ENCODE assay signal across 21 cellular contexts in genomic region chr22:22392131-22392530, GRCh38.
DNase-seq lines count a peak whose midpoint lies in the region; ATAC-seq, FAIRE-seq and TF ChIP-seq lines count a peak whose summit lies in the region.
"Had no signal": no experiment of that assay in that cellular context is flagged by ENCODE, and none has a peak within 500 bp of the region (broad histone marks: within the 10 kb centered on the region; RNA-seq: fewer than 3 reads in every experiment).

No MANE protein-coding gene starts in this region.

- H3K27ac ChIP-seq in right atrium auricular region, result no peak overlapping the region
- no peak overlapping the region for H3K27ac ChIP-seq in heart right ventricle
- H3K27ac ChIP-seq in H1 (ENCODE audit: low read depth, low read length), result no peak overlapping the region
- no peak overlapping the region for H3K27ac ChIP-seq in stomach
- H3K27ac ChIP-seq: 22Rv1, A549, BLaER1 had no signal

- H2BK20ac ChIP-seq in H1 (ENCODE audit: low read length), result no peak overlapping the region

- H3K4me1 ChIP-seq in right atrium auricular region, result peaks cover 0 to 6% of the 10 kb centered on the region in 2 donors
- peaks cover 0 to 5% (median 0%) of the 10 kb centered on the region in 9 donors for H3K4me1 ChIP-seq in heart right ventricle
- H3K4me1 ChIP-seq in H1 (replicated peaks in 1 of 4; ENCODE audit: control insufficient read depth in 3 of 4, insufficient read depth in 4 of 4, low read length in 3 of 4), result no peaks in the 10 kb centered on the region
- H3K4me1 ChIP-seq in stomach, result peaks cover 0 to under 1% (median 0%) of the 10 kb centered on the region in 4 donors

- H3K9ac ChIP-seq in H1 (replicated peaks in 1 of 4; ENCODE audit: extremely low read depth in 1 of 4, low read depth in 3 of 4, low read length in 3 of 4), result no peak overlapping the region
- H3K9ac ChIP-seq: BLaER1 had no signal

- POLR2A ChIA-PET in H1 (lab: Charles Lee; ENCODE audit: partially characterized antibody), result no interaction called here
- POLR2A ChIA-PET in naive thymus-derived CD8-positive, alpha-beta T cell (lab: Charles Lee), result no interaction called here

- no peak overlapping the region for H2BK12ac ChIP-seq in H1 (ENCODE audit: low read depth, low read length)

- H3K79me1 ChIP-seq in H1 (ENCODE audit: low read depth, low read length), result no peaks in the 10 kb centered on the region

- H4K20me1 ChIP-seq in H1 (replicated peaks in 1 of 2; ENCODE audit: control insufficient read depth in 1 of 2, insufficient read depth in 2 of 2, low read length in 2 of 2), result peaks cover 0 to 2% of the 10 kb centered on the region in 2 experiments
- H4K20me1 ChIP-seq: BLaER1 had no signal

- TF ChIP-seq CTCF in right atrium auricular region (IDR thresholded peaks at IDR 0.05), result no peak
- TF ChIP-seq CTCF in heart right ventricle (IDR thresholded peaks at IDR 0.05), result no peak
- no peak for TF ChIP-seq CTCF in H1 (IDR thresholded peaks at IDR 0.05; ENCODE audit: control extremely low read depth in 1 of 3, insufficient read depth in 1 of 3, low read depth in 1 of 3, low read length in 3 of 3)
- TF ChIP-seq CTCF in GM13977 (IDR thresholded peaks at IDR 0.05; ENCODE audit: extremely low read depth, insufficient read depth, missing control alignments), result no peak
- no peak for TF ChIP-seq CTCF in stomach (IDR thresholded peaks at IDR 0.05)

- no peak for FAIRE-seq in H1 (lab: Jason Lieb, UNC)
- FAIRE-seq: A549, GM12892 had no signal

- H4K5ac ChIP-seq in H1 (ENCODE audit: insufficient read length, low read depth, low read length), result no peak overlapping the region

- no peaks in the 10 kb centered on the region for H3K9me3 Mint-ChIP-seq in natural killer cell treated with Interleukin-12 subunit alpha and Interleukin-12 subunit beta and Interleukin-15 and Interleukin-18, amount 100 ng/mL, for 72 hours
- peaks cover 0 to 6% (median 0%) of the 10 kb centered on the region in 9 donors for H3K9me3 Mint-ChIP-seq in naive thymus-derived CD8-positive, alpha-beta T cell
- H3K9me3 Mint-ChIP-seq: HFFc6 had no signal

- H3K4me3 ChIP-seq in right atrium auricular region (no peak overlapping the region), heart right ventricle (no peak overlapping the region), H1 (ENCODE audit: extremely low read depth in 1 of 4, insufficient read depth in 2 of 4, low read depth in 3 of 4, low read length in 4 of 4) (no peak overlapping the region), stomach (no peak overlapping the region)
- H3K4me3 ChIP-seq: A549, BLaER1, GM23338 had no signal

- in situ Hi-C loops in GM13977 (cut with MboI; ENCODE audit: low pct_unique_long_range_greater_than_20kb, low sequenced_read_pairs, unreplicated experiment), result no loop called here

- TF ChIP-seq POLR2A in H1 (IDR thresholded peaks at IDR 0.05; ENCODE audit: control extremely low read depth in 1 of 2, low read depth in 2 of 2, low read length in 2 of 2) (no peak), stomach (IDR thresholded peaks at IDR 0.05) (no peak)

- no peak overlapping the region for H3K23ac ChIP-seq in H1 (ENCODE audit: insufficient read length)

- H3K14ac ChIP-seq in H1 (ENCODE audit: insufficient read length), result no peak overlapping the region

- H3K56ac ChIP-seq in H1 (replicated peaks; ENCODE audit: insufficient read length, low read depth, low read length), result no peak overlapping the region

- no peak overlapping the region for H4K91ac ChIP-seq in H1 (replicated peaks; ENCODE audit: insufficient read length, low read length)

- no peaks in the 10 kb centered on the region for H3K36me3 Mint-ChIP-seq in natural killer cell treated with Interleukin-12 subunit alpha and Interleukin-12 subunit beta and Interleukin-15 and Interleukin-18, amount 100 ng/mL, for 72 hours
- peaks cover 0 to 6% (median 3%) of the 10 kb centered on the region in 3 donors for H3K36me3 Mint-ChIP-seq in naive thymus-derived CD8-positive, alpha-beta T cell
- H3K36me3 Mint-ChIP-seq: CD14-positive monocyte; CD4-positive, alpha-beta memory T cell had no signal

- CTCF ChIA-PET in H1 (lab: Charles Lee; ENCODE audit: partially characterized antibody), result interaction anchor here (0.8 to 4.7 kb wide), 6 partner anchors 9 to 70 kb away, joined by 3 to 25 read pairs (median 3); no protein-coding TSS in a partner anchor

- H4K8ac ChIP-seq in H1 (ENCODE audit: extremely low read depth, insufficient read depth, low read length), result no peak overlapping the region

- no peak for ATAC-seq in heart right ventricle
- ATAC-seq in natural killer cell treated with Interleukin-12 subunit alpha and Interleukin-12 subunit beta and Interleukin-15 and Interleukin-18, amount 100 ng/mL, for 72 hours, result peak; percentile 31 to 37
- no peak for ATAC-seq in naive thymus-derived CD8-positive, alpha-beta T cell
- ATAC-seq: A549, GM23338, HCT116 had no signal

- TF ChIP-seq EP300 in H1 (IDR thresholded peaks at IDR 0.05; ENCODE audit: borderline replicate concordance in 1 of 2, low read depth in 2 of 2, low read length in 2 of 2) (no peak), stomach (IDR thresholded peaks at IDR 0.05) (no peak)

- H3K79me2 ChIP-seq in H1 (ENCODE audit: control insufficient read depth in 1 of 2, insufficient read depth in 2 of 2, low read length in 2 of 2), result no peaks in the 10 kb centered on the region

- H3K18ac ChIP-seq in H1 (ENCODE audit: extremely low read depth, low read length), result no peak overlapping the region

- no peak overlapping the region for H2BK15ac ChIP-seq in H1 (ENCODE audit: low read length)

- intact Hi-C loops in heart right ventricle (cut with DNase I), result no loop called here
- intact Hi-C loops in stomach (cut with DNase I; ENCODE audit: low total_unique reads), result no loop called here

- no peaks in the 10 kb centered on the region for H3K4me1 Mint-ChIP-seq in natural killer cell treated with Interleukin-12 subunit alpha and Interleukin-12 subunit beta and Interleukin-15 and Interleukin-18, amount 100 ng/mL, for 72 hours (ENCODE audit: low read depth in 2 of 2)
- H3K4me1 Mint-ChIP-seq in naive thymus-derived CD8-positive, alpha-beta T cell, result peaks cover 0 to 15% (median 1%) of the 10 kb centered on the region in 4 donors
- H3K4me1 Mint-ChIP-seq: CD14-positive monocyte; CD4-positive, alpha-beta memory T cell; GM23338 had no signal

- no peak overlapping the region for H3K4me2 ChIP-seq in H1 (ENCODE audit: insufficient read depth in 1 of 2, low read depth in 2 of 2, low read length in 2 of 2)
- H3K4me2 ChIP-seq: A549, BLaER1, GM23338 had no signal

- WGBS in heart right ventricle, 2 donors, result 68 to 77% methylated on average over 4 of the region's 4 CpGs
- WGBS in H1 (ENCODE audit: extremely low coverage in 1 of 2, insufficient coverage in 1 of 2, insufficient read length in 1 of 2, insufficient replicate concordance in 2 of 2, low coverage in 1 of 2, low lambda C conversion rate in 2 of 2, missing lambda C conversion rate in 1 of 2), 2 experiments, result 64% methylated on average over 4 of the region's 4 CpGs; no CpG with 5 or more reads in 1 of the 2 experiments
- WGBS in stomach, 5 donors, result 50 to 71% (median 64%) methylated on average over 4 of the region's 4 CpGs

- H3K4ac ChIP-seq in H1 (replicated peaks; ENCODE audit: insufficient read length, low read depth, low read length), result no peak overlapping the region

- H2AFZ ChIP-seq in H1 (ENCODE audit: low read length), result no peak overlapping the region
- H2AFZ ChIP-seq: GM23338 had no signal

- DNase-seq in right atrium auricular region (ENCODE audit: low spot score) (peak; percentile 26), heart right ventricle (no peak), H1 (ENCODE audit: low read depth in 1 of 2, low spot score in 2 of 2) (no peak), GM13977 (ENCODE audit: low spot score) (no peak), stomach (no peak)
- DNase-seq in natural killer cell treated with Interleukin-12 subunit alpha and Interleukin-12 subunit beta and Interleukin-15 and Interleukin-18, amount 100 ng/mL, for 72 hours (ENCODE audit: low spot score), result no peak
- DNase-seq in naive thymus-derived CD8-positive, alpha-beta T cell, result no peak
- DNase-seq: AML-193; CD4-positive, alpha-beta memory T cell; DMS153; DMS79; GDM1; H7; HFFc6 had no signal

- H3K23me2 ChIP-seq in H1 (ENCODE audit: low read depth, low read length), result no peaks in the 10 kb centered on the region

- H3K27me3 ChIP-seq in right atrium auricular region, result no peaks in the 10 kb centered on the region
- peaks cover 0 to 36% (median 11%) of the 10 kb centered on the region in 7 donors for H3K27me3 ChIP-seq in heart right ventricle
- H3K27me3 ChIP-seq in H1 (replicated peaks in 1 of 4; ENCODE audit: control insufficient read depth in 3 of 4, extremely low read depth in 1 of 4, insufficient read depth in 3 of 4, low read length in 3 of 4), result peaks cover 74 to 100% (median 97%) of the 10 kb centered on the region in 4 experiments
- peaks cover 0 to 40% (median 0%) of the 10 kb centered on the region in 3 donors for H3K27me3 ChIP-seq in stomach
- H3K27me3 ChIP-seq: BLaER1 had no signal

- no peak overlapping the region for H2BK120ac ChIP-seq in H1 (replicated peaks; ENCODE audit: low read depth, low read length)

- peaks cover 17 to 53% of the 10 kb centered on the region in 2 donors for H3K27me3 Mint-ChIP-seq in natural killer cell treated with Interleukin-12 subunit alpha and Interleukin-12 subunit beta and Interleukin-15 and Interleukin-18, amount 100 ng/mL, for 72 hours
- H3K27me3 Mint-ChIP-seq in naive thymus-derived CD8-positive, alpha-beta T cell, result peaks cover 4 to 43% (median 30%) of the 10 kb centered on the region in 5 donors

- TF ChIP-seq RAD21 in H1 (IDR thresholded peaks at IDR 0.05 in 1 of 2, conservative IDR thresholded peaks at IDR 0.05 in 1 of 2; ENCODE audit: low read depth in 2 of 2, low read length in 2 of 2), result no peak

- no peak overlapping the region for H3K27ac Mint-ChIP-seq in natural killer cell treated with Interleukin-12 subunit alpha and Interleukin-12 subunit beta and Interleukin-15 and Interleukin-18, amount 100 ng/mL, for 72 hours
- no peak overlapping the region for H3K27ac Mint-ChIP-seq in naive thymus-derived CD8-positive, alpha-beta T cell
- H3K27ac Mint-ChIP-seq: CD4-positive, alpha-beta memory T cell; GM23338; HFFc6 had no signal

- H3K4me3 Mint-ChIP-seq in natural killer cell treated with Interleukin-12 subunit alpha and Interleukin-12 subunit beta and Interleukin-15 and Interleukin-18, amount 100 ng/mL, for 72 hours, result no peak overlapping the region
- no peak overlapping the region for H3K4me3 Mint-ChIP-seq in naive thymus-derived CD8-positive, alpha-beta T cell
- H3K4me3 Mint-ChIP-seq: CD4-positive, alpha-beta memory T cell; GM23338; HFFc6 had no signal

- H2BK5ac ChIP-seq in H1 (ENCODE audit: low read depth, low read length), result no peak overlapping the region

- H2AK5ac ChIP-seq in H1 (ENCODE audit: low read depth, low read length), result no peak overlapping the region

- H3K36me3 ChIP-seq in right atrium auricular region, result no peaks in the 10 kb centered on the region
- no peaks in the 10 kb centered on the region for H3K36me3 ChIP-seq in heart right ventricle
- H3K36me3 ChIP-seq in H1 (ENCODE audit: control insufficient read depth in 2 of 4, insufficient read depth in 4 of 4, low read length in 3 of 4), result no peaks in the 10 kb centered on the region
- H3K36me3 ChIP-seq in stomach, result no peaks in the 10 kb centered on the region
- H3K36me3 ChIP-seq: BLaER1 had no signal

- H3K9me3 ChIP-seq in right atrium auricular region (peaks cover 0 to 11% of the 10 kb centered on the region in 2 donors), heart right ventricle (peaks cover 0 to 23% (median 9%) of the 10 kb centered on the region in 11 donors), H1 (ENCODE audit: insufficient read depth in 2 of 2, low read depth in 1 of 2, low read length in 1 of 2) (peaks cover 0 to 6% of the 10 kb centered on the region in 2 experiments; a peak in 1 of 4 replicates), stomach (peaks cover 0 to 24% (median 8%) of the 10 kb centered on the region in 4 donors)

Comparison
In these comparisons a context has a peak if more than half of its experiments do, and no peak if none do; other contexts are left out.
1. ATAC-seq: peak in natural killer cell treated with Interleukin-12 subunit alpha and Interleukin-12 subunit beta and Interleukin-15 and Interleukin-18, amount 100 ng/mL, for 72 hours (2 of 2); none in heart right ventricle (0 of 8) and naive thymus-derived CD8-positive, alpha-beta T cell (0 of 2).